2 cellular contexts compared by ENCODE assay signal in genomic region chr6:138107752-138108592, GRCh38.
TF ChIP-seq lines count a peak whose summit lies in the region.

No MANE protein-coding gene starts in this region.

TF ChIP-seq in SK-N-SH, 30 proteins besides CTCF, POLR2A, EP300 and RAD21 (continued from another document):
- TF ChIP-seq SIN3A (IDR thresholded peaks at IDR 0.05; ENCODE audit: borderline replicate concordance, low read depth, low read length) (no peak), GATA2 (CRISPR knock-in tag; IDR thresholded peaks at IDR 0.05) (no peak), RCOR1 (IDR thresholded peaks at IDR 0.05; ENCODE audit: low read length) (no peak), NRF1 (IDR thresholded peaks at IDR 0.05; ENCODE audit: low read depth, low read length) (no peak), USF2 (IDR thresholded peaks at IDR 0.05; ENCODE audit: borderline replicate concordance, low read depth, low read length) (no peak), GABPA (IDR thresholded peaks at IDR 0.05; ENCODE audit: low read depth) (no peak), NFIC (IDR thresholded peaks at IDR 0.05; ENCODE audit: borderline replicate concordance) (no peak), MEF2A (IDR thresholded peaks at IDR 0.05; ENCODE audit: borderline replicate concordance, low read depth) (no peak)
- TF ChIP-seq, protein P1, sequence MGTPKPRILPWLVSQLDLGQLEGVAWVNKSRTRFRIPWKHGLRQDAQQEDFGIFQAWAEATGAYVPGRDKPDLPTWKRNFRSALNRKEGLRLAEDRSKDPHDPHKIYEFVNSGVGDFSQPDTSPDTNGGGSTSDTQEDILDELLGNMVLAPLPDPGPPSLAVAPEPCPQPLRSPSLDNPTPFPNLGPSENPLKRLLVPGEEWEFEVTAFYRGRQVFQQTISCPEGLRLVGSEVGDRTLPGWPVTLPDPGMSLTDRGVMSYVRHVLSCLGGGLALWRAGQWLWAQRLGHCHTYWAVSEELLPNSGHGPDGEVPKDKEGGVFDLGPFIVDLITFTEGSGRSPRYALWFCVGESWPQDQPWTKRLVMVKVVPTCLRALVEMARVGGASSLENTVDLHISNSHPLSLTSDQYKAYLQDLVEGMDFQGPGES (IDR thresholded peaks at IDR 0.05; ENCODE audit: low read depth, low read length): no peak

TF ChIP-seq in SK-N-SH treated with all-trans-retinoic acid at 6 μM for 48 hours, 23 proteins besides CTCF, POLR2A, EP300 and RAD21 (continued from another document):
- TF ChIP-seq TOX (CRISPR knock-in tag; IDR thresholded peaks at IDR 0.05; ENCODE audit: borderline replicate concordance): no peak
- no peak for TF ChIP-seq TCF4 (CRISPR knock-in tag; IDR thresholded peaks at IDR 0.05; ENCODE audit: borderline replicate concordance)
- TF ChIP-seq SNAI2 (CRISPR knock-in tag; IDR thresholded peaks at IDR 0.05): no peak
- TF ChIP-seq, protein P2, sequence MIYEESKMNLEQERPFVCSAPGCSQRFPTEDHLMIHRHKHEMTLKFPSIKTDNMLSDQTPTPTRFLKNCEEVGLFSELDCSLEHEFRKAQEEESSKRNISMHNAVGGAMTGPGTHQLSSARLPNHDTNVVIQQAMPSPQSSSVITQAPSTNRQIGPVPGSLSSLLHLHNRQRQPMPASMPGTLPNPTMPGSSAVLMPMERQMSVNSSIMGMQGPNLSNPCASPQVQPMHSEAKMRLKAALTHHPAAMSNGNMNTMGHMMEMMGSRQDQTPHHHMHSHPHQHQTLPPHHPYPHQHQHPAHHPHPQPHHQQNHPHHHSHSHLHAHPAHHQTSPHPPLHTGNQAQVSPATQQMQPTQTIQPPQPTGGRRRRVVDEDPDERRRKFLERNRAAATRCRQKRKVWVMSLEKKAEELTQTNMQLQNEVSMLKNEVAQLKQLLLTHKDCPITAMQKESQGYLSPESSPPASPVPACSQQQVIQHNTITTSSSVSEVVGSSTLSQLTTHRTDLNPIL (CRISPR knock-in tag; IDR thresholded peaks at IDR 0.05; ENCODE audit: low read depth): no peak
- no peak for TF ChIP-seq ESRRG (CRISPR knock-in tag; IDR thresholded peaks at IDR 0.05)
- no peak for TF ChIP-seq TSHZ2 (CRISPR knock-in tag; IDR thresholded peaks at IDR 0.05)
- TF ChIP-seq GLIS3 (CRISPR knock-in tag; IDR thresholded peaks at IDR 0.05): no peak
